In genomic region chr20:32972181-32973076, GRCh38 we compare ENCODE assay signal across 10 cellular contexts. TPM values are rescaled to one million over a fixed set of nuclear protein-coding genes. Genes with fewer than 3 reads are reported as not detected.
A peak's percentile ranks its signal among the peaks of the same experiment; 100 is the strongest.
DNase-seq lines count a peak whose midpoint lies in the region; ATAC-seq and TF ChIP-seq lines count a peak whose summit lies in the region.
"Had no signal": no experiment of that assay in that cellular context is flagged by ENCODE, and none has a peak within 500 bp of the region (broad histone marks: within the 10 kb centered on the region; RNA-seq: fewer than 3 reads in every experiment).

No MANE protein-coding gene starts in this region.

- H3K27me3 ChIP-seq in trophoblast cell (ENCODE audit: insufficient read depth, low read length) (no peaks in the 10 kb centered on the region), PC-3 (ENCODE audit: low read length) (peaks cover 50% of the 10 kb centered on the region)

- peak overlapping the region; percentile 55 for H3K4me3 Mint-ChIP-seq in activated naive CD8-positive, alpha-beta T cell treated with anti-CD3 and anti-CD28 coated beads, Interleukin-2, amount 10 ng/mL, durations not matched to agents 7 days and 5 days

- H3K9me3 Mint-ChIP-seq in activated naive CD8-positive, alpha-beta T cell treated with anti-CD3 and anti-CD28 coated beads, Interleukin-2, amount 10 ng/mL, durations not matched to agents 7 days and 5 days, result peaks cover 8% of the 10 kb centered on the region

- no peak overlapping the region for H3K23ac ChIP-seq in trophoblast cell (ENCODE audit: low read length)

- CTCF ChIA-PET in PC-3 (lab: Charles Lee), result no interaction called here

- no peak overlapping the region for H3K27ac Mint-ChIP-seq in activated naive CD8-positive, alpha-beta T cell treated with anti-CD3 and anti-CD28 coated beads, Interleukin-2, amount 10 ng/mL, durations not matched to agents 7 days and 5 days

- no peaks in the 10 kb centered on the region for H3F3A ChIP-seq in PC-3 (ENCODE audit: low read length, unreplicated experiment)

- H2AFZ ChIP-seq in trophoblast cell (ENCODE audit: insufficient read depth, low read length, poor library complexity) (no peak overlapping the region), PC-3 (ENCODE audit: low read length) (no peak overlapping the region)

- H3K9me3 ChIP-seq in trophoblast cell (ENCODE audit: insufficient read depth, low read depth, low read length) (peaks cover 4% of the 10 kb centered on the region), PC-3 (ENCODE audit: low read length) (no peaks in the 10 kb centered on the region)

- H3K4me2 ChIP-seq in trophoblast cell (ENCODE audit: low read length), result no peak overlapping the region
- H3K4me2 ChIP-seq in PC-3 (ENCODE audit: low read length), result no peak overlapping the region

- no peaks in the 10 kb centered on the region for H3K36me3 ChIP-seq in trophoblast cell (ENCODE audit: control insufficient read depth in 1 of 2, insufficient read depth in 2 of 2, low read length in 2 of 2)
- no peaks in the 10 kb centered on the region for H3K36me3 ChIP-seq in PC-3 (ENCODE audit: low read depth, low read length)

- H4K20me1 ChIP-seq in PC-3 (ENCODE audit: low read length), result no peaks in the 10 kb centered on the region

- no peaks in the 10 kb centered on the region for H3K79me2 ChIP-seq in trophoblast cell (ENCODE audit: control insufficient read depth, insufficient read depth, low read length, poor library complexity)
- H3K79me2 ChIP-seq in PC-3 (ENCODE audit: low read length), result no peaks in the 10 kb centered on the region

- H4K91ac ChIP-seq in trophoblast cell (ENCODE audit: low read depth, low read length), result no peak overlapping the region

- H3K4me1 ChIP-seq in trophoblast cell (ENCODE audit: control insufficient read depth in 1 of 2, insufficient read depth in 2 of 2, low read length in 2 of 2) (peaks cover 3 to 11% of the 10 kb centered on the region in 2 experiments), PC-3 (ENCODE audit: insufficient read depth, low read length) (no peaks in the 10 kb centered on the region)

- H3K27ac ChIP-seq in trophoblast cell (ENCODE audit: low read depth, low read length) (no peak overlapping the region), PC-3 (ENCODE audit: low read length) (no peak overlapping the region)

- WGBS in trophoblast cell (ENCODE audit: extremely low coverage, insufficient coverage, insufficient read length), result no CpG with 5 or more reads among the region's 13 CpGs

- no peak overlapping the region for H3K18ac ChIP-seq in trophoblast cell (ENCODE audit: low read length)

- no peaks in the 10 kb centered on the region for H3K27me3 Mint-ChIP-seq in activated naive CD8-positive, alpha-beta T cell treated with anti-CD3 and anti-CD28 coated beads, Interleukin-2, amount 10 ng/mL, durations not matched to agents 7 days and 5 days

- peak; percentile 89 for ATAC-seq in GM18907 (IDR thresholded peaks at IDR 0.05; ENCODE audit: unreplicated experiment)
- ATAC-seq in HG03066 (IDR thresholded peaks at IDR 0.05; ENCODE audit: low read depth, unreplicated experiment), result peak; percentile 71
- peak; percentile 84 for ATAC-seq in activated naive CD8-positive, alpha-beta T cell treated with anti-CD3 and anti-CD28 coated beads, Interleukin-2, amount 10 ng/mL, durations not matched to agents 7 days and 5 days (ENCODE audit: low read depth)
- ATAC-seq in PC-3, result no peak

- H2BK5ac ChIP-seq in trophoblast cell (ENCODE audit: low read depth, low read length, poor library complexity), result no peak overlapping the region

- H3K4me3 ChIP-seq in trophoblast cell (ENCODE audit: low read depth, low read length) (peak overlapping the region; percentile 55), PC-3 (ENCODE audit: low read length) (no peak overlapping the region)
- H3K4me3 ChIP-seq: SK-N-MC had no signal

- H3K4ac ChIP-seq in trophoblast cell (ENCODE audit: low read depth, low read length), result no peak overlapping the region

- BruUV-seq in PC-3 (replicated peaks; lab: Mats Ljungman, UMichigan), result no TSS peak

- intact Hi-C loops in PC-3 (cut with micrococcal nuclease), result no loop called here

- peak; percentile 75 for DNase-seq in T follicular helper cell (ENCODE audit: low read depth)
- DNase-seq in activated naive CD8-positive, alpha-beta T cell treated with anti-CD3 and anti-CD28 coated beads, Interleukin-2, amount 10 ng/mL, durations not matched to agents 7 days and 5 days, result peak; percentile 68
- DNase-seq in trophoblast cell, result peak in 1 of 2 donors; percentile 18
- DNase-seq in PC-3, result no peak
- no peak for DNase-seq in anterior cingulate cortex (lab: John Stamatoyannopoulos, UW)
- DNase-seq in H4 (ENCODE audit: low spot score), result no peak

- TF ChIP-seq CTCF in PC-3 (conservative IDR thresholded peaks at IDR 0.05; ENCODE audit: low read depth, low read length), result no peak

- no peak overlapping the region for H2BK120ac ChIP-seq in trophoblast cell (ENCODE audit: insufficient read depth, low read length, poor library complexity)

- no peaks in the 10 kb centered on the region for H3K79me1 ChIP-seq in trophoblast cell (ENCODE audit: low read length)

- no peaks in the 10 kb centered on the region for H3K9me2 ChIP-seq in PC-3 (replicated peaks; ENCODE audit: low read length)

- H3K9ac ChIP-seq in trophoblast cell (ENCODE audit: low read length) (no peak overlapping the region), PC-3 (ENCODE audit: low read length) (no peak overlapping the region)

- H4K12ac ChIP-seq in trophoblast cell (ENCODE audit: low read depth, low read length), result no peak overlapping the region

- no peak overlapping the region for H4K8ac ChIP-seq in trophoblast cell (ENCODE audit: low read depth, low read length)

- no peak overlapping the region for H3K14ac ChIP-seq in trophoblast cell (ENCODE audit: low read length)

- no peak overlapping the region for H2AK5ac ChIP-seq in trophoblast cell (ENCODE audit: low read length)

- peaks cover 51% of the 10 kb centered on the region for H3K4me1 Mint-ChIP-seq in activated naive CD8-positive, alpha-beta T cell treated with anti-CD3 and anti-CD28 coated beads, Interleukin-2, amount 10 ng/mL, durations not matched to agents 7 days and 5 days

- no peak overlapping the region for H2BK12ac ChIP-seq in trophoblast cell (ENCODE audit: low read length)

- H3K36me3 Mint-ChIP-seq in activated naive CD8-positive, alpha-beta T cell treated with anti-CD3 and anti-CD28 coated beads, Interleukin-2, amount 10 ng/mL, durations not matched to agents 7 days and 5 days, result peaks cover 11% of the 10 kb centered on the region

- POLR2A ChIA-PET in activated naive CD8-positive, alpha-beta T cell treated with anti-CD3 and anti-CD28 coated beads, Interleukin-2, amount 10 ng/mL, durations not matched to agents 7 days and 5 days (lab: Charles Lee), result interaction anchor here (0.5 to 1.7 kb wide), 9 partner anchors 10 to 230 kb away, joined by 3 to 15 read pairs (median 3); partner anchors contain the start of gene MAPRE1
- POLR2A ChIA-PET in PC-3 (lab: Charles Lee; ENCODE audit: unreplicated experiment), result no interaction called here

RNA-seq across cellular contexts. Expression of gene SUN5, which starts 31.8 kb away (rescaled TPM):
- total RNA-seq in activated naive CD8-positive, alpha-beta T cell treated with anti-CD3 and anti-CD28 coated beads, Interleukin-2, amount 10 ng/mL, durations not matched to agents 7 days and 5 days, result not detected
- polyA plus RNA-seq in trophoblast cell (2013), result not detected in 2 replicates
- not detected in 2 replicates for total RNA-seq in PC-3 (2014; rRNA removed)
- total RNA-seq in H4 (2014; rRNA removed; shearing (Covaris generic)), result not detected in 2 replicates
- total RNA-seq: myocyte had no signal

RNA-seq across cellular contexts. Expression of gene BPIFB2, which starts 35.1 kb away (rescaled TPM):
- not detected for total RNA-seq in activated naive CD8-positive, alpha-beta T cell treated with anti-CD3 and anti-CD28 coated beads, Interleukin-2, amount 10 ng/mL, durations not matched to agents 7 days and 5 days
- polyA plus RNA-seq in trophoblast cell (2013), result not detected in 2 replicates
- total RNA-seq in PC-3 (2014; rRNA removed), result not detected in 2 replicates
- total RNA-seq in H4 (2014; rRNA removed; shearing (Covaris generic)), result not detected in 2 replicates
- total RNA-seq: myocyte had no signal

RNA-seq across cellular contexts. Expression of gene BPIFB6, which starts 59.0 kb away (rescaled TPM):
- total RNA-seq in activated naive CD8-positive, alpha-beta T cell treated with anti-CD3 and anti-CD28 coated beads, Interleukin-2, amount 10 ng/mL, durations not matched to agents 7 days and 5 days, result not detected
- not detected in 2 replicates for polyA plus RNA-seq in trophoblast cell (2013)
- total RNA-seq in PC-3 (2014; rRNA removed), result not detected in 2 replicates
- not detected in 2 replicates for total RNA-seq in H4 (2014; rRNA removed; shearing (Covaris generic))
- total RNA-seq: myocyte had no signal

Comparison
In these comparisons a context has a peak if more than half of its experiments do, and no peak if none do; other contexts are left out.
1. DNase-seq: peak in T follicular helper cell (single experiment) and activated naive CD8-positive, alpha-beta T cell treated with anti-CD3 and anti-CD28 coated beads, Interleukin-2, amount 10 ng/mL, durations not matched to agents 7 days and 5 days (single experiment); none in PC-3 (single experiment), anterior cingulate cortex (0 of 58) and H4 (single experiment).